Comparison of ENCODE assay signal across 20 cellular contexts in the genomic region with DNA sequence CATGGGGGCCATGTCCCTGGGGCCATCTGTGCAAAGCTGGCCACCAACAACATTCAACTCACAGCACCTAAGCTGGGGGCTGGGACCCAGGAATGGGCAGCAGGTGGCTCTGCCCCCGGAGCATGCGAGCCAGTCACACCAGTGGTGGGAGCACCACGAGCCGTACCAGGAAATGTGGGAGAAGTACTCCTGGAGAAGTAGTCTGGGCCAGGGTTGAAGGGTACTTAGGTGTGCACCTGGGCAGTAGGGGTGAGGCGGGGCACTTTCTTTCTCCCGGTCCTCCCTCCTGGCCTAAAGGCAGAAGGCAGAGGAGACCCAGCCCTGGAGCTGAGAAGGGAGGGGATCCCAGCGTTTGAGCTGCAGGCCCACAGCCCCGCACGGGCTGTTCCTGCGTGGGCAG.
"Had no signal": no experiment of that assay in that cellular context is flagged by ENCODE, and none has a peak within 500 bp of the region (broad histone marks: within the 10 kb centered on the region; RNA-seq: fewer than 3 reads in every experiment).

No MANE protein-coding gene starts in this region.

- H3K9me3 ChIP-seq: left ventricle myocardium inferior, right lobe of liver, thoracic aorta, upper lobe of left lung had no signal

- H3K36me3 ChIP-seq: left ventricle myocardium inferior, right lobe of liver, thoracic aorta, upper lobe of left lung had no signal

- H3K27me3 ChIP-seq: right lobe of liver, upper lobe of left lung had no signal

- H3K27me3 Mint-ChIP-seq: activated CD4-positive, alpha-beta T cell treated with anti-CD3 and anti-CD28 coated beads, Interleukin-2, amount 10 ng/mL, durations not matched to agents 7 days and 5 days had no signal

- H3K27ac ChIP-seq: left ventricle myocardium inferior, parathyroid adenoma, right lobe of liver, thoracic aorta, upper lobe of left lung, VCaP had no signal

- H3K4me3 ChIP-seq: left ventricle myocardium inferior, right lobe of liver, smooth muscle cell, thoracic aorta, upper lobe of left lung had no signal

- H3K4me3 Mint-ChIP-seq: activated CD4-positive, alpha-beta T cell treated with anti-CD3 and anti-CD28 coated beads, Interleukin-2, amount 10 ng/mL, durations not matched to agents 7 days and 5 days; activated CD8-positive, alpha-beta T cell treated with anti-CD3 and anti-CD28 coated beads, Interleukin-2, amount 10 ng/mL, durations not matched to agents 7 days and 5 days; activated naive CD4-positive, alpha-beta T cell treated with anti-CD3 and anti-CD28 coated beads for 36 hours; activated naive CD8-positive, alpha-beta T cell treated with anti-CD3 and anti-CD28 coated beads, Interleukin-2, amount 10 ng/mL, durations not matched to agents 7 days and 5 days; memory B cell; nephron progenitor cell; T-helper 2 cell treated with Interferon-gamma antibody and Interleukin-4, amounts not matched to agents 5 μg/mL and 100 μg/mL, for 36 hours had no signal

- H3K36me3 Mint-ChIP-seq: activated naive CD8-positive, alpha-beta T cell treated with anti-CD3 and anti-CD28 coated beads, Interleukin-2, amount 10 ng/mL, durations not matched to agents 7 days and 5 days; memory B cell had no signal

- ATAC-seq: activated CD8-positive, alpha-beta T cell treated with anti-CD3 and anti-CD28 coated beads, Interleukin-2, amount 10 ng/mL, durations not matched to agents 7 days and 5 days; right lobe of liver; SK-N-SH treated with all-trans-retinoic acid at 6 μM for 48 hours had no signal

- H3K27ac Mint-ChIP-seq: activated CD4-positive, alpha-beta T cell treated with anti-CD3 and anti-CD28 coated beads, Interleukin-2, amount 10 ng/mL, durations not matched to agents 7 days and 5 days; activated CD8-positive, alpha-beta T cell treated with anti-CD3 and anti-CD28 coated beads, Interleukin-2, amount 10 ng/mL, durations not matched to agents 7 days and 5 days; activated naive CD4-positive, alpha-beta T cell treated with anti-CD3 and anti-CD28 coated beads for 36 hours; activated naive CD8-positive, alpha-beta T cell treated with anti-CD3 and anti-CD28 coated beads, Interleukin-2, amount 10 ng/mL, durations not matched to agents 7 days and 5 days; memory B cell; nephron progenitor cell; T-helper 2 cell treated with Interferon-gamma antibody and Interleukin-4, amounts not matched to agents 5 μg/mL and 100 μg/mL, for 36 hours had no signal

- H3K9me3 Mint-ChIP-seq: activated naive CD4-positive, alpha-beta T cell treated with anti-CD3 and anti-CD28 coated beads for 36 hours; memory B cell; T-helper 2 cell treated with Interferon-gamma antibody and Interleukin-4, amounts not matched to agents 5 μg/mL and 100 μg/mL, for 36 hours had no signal

- DNase-seq: activated CD4-positive, alpha-beta T cell treated with anti-CD3 and anti-CD28 coated beads, Interleukin-2, amount 10 ng/mL, durations not matched to agents 7 days and 5 days; activated CD4-positive, CD25-positive, alpha-beta regulatory T cell treated with anti-CD3 and anti-CD28 coated beads, Interleukin-2, amount 50 U/mL, for 72 hours; activated CD8-positive, alpha-beta T cell treated with anti-CD3 and anti-CD28 coated beads, Interleukin-2, amount 10 ng/mL, durations not matched to agents 7 days and 5 days; activated naive CD4-positive, alpha-beta T cell treated with anti-CD3 and anti-CD28 coated beads for 36 hours; activated naive CD8-positive, alpha-beta T cell treated with anti-CD3 and anti-CD28 coated beads, Interleukin-2, amount 10 ng/mL, durations not matched to agents 7 days and 5 days; amygdala; left ventricle myocardium inferior; nephron progenitor cell; nucleus accumbens; right lobe of liver; stimulated activated CD4-positive, alpha-beta T cell treated with anti-CD3 and anti-CD28 coated beads, Interleukin-2, amount 100 ng/mL, for 48 hours; stimulated activated naive CD4-positive, alpha-beta T cell had no signal

- H3K4me1 ChIP-seq: left ventricle myocardium inferior, right lobe of liver had no signal
